Comparison of ENCODE assay signal across 14 cellular contexts in the genomic region with DNA sequence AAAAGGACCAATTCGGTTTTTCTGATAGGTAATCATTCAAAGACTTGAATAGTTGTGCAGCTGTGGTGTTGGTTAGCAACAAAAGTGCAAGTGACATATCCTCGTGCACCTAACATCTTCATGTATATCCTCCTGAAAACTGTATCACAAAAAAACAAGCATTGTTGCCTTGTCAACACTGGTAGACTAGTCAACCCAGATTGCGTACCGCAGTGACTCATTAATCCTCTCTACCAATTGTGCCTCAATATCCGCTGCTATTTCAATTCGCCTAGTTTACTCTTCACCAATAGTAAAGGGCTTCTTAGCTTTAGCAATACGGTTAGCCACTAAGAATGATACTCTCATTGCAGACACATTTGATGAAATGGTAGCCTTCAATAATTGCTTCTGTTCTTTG. TPM values are rescaled to one million over a fixed set of nuclear protein-coding genes. Genes with fewer than 3 reads are reported as not detected.
DNase-seq lines count a peak whose midpoint lies in the region; ATAC-seq and TF ChIP-seq lines count a peak whose summit lies in the region.
"Had no signal": no experiment of that assay in that cellular context is flagged by ENCODE, and none has a peak within 500 bp of the region (broad histone marks: within the 10 kb centered on the region; RNA-seq: fewer than 3 reads in every experiment).

No MANE protein-coding gene starts in this region.

- no peaks in the 10 kb centered on the region for H3K27me3 Mint-ChIP-seq in IgD-negative memory B cell
- H3K27me3 Mint-ChIP-seq in activated T-helper 17 cell treated with anti-CD3 and anti-CD28 coated beads, Interleukin-2, amount 50 U/mL, for 72 hours = no peaks in the 10 kb centered on the region
- H3K27me3 Mint-ChIP-seq in neural crest cell (ENCODE audit: low read depth) = no peaks in the 10 kb centered on the region

- H3K4me1 Mint-ChIP-seq in IgD-negative memory B cell (peaks cover 36 to 41% (median 37%) of the 10 kb centered on the region in 3 donors), neural crest cell (peaks cover 19% of the 10 kb centered on the region)
- H3K4me1 Mint-ChIP-seq in activated T-helper 17 cell treated with anti-CD3 and anti-CD28 coated beads, Interleukin-2, amount 50 U/mL, for 72 hours = peaks cover 32% of the 10 kb centered on the region

- DNase-seq in activated naive CD4-positive, alpha-beta T cell treated with anti-CD3 and anti-CD28 coated beads, Interleukin-2, amount 50 U/mL, for 72 hours (ENCODE audit: low spot score in 2 of 2) = no peak
- DNase-seq in activated naive CD4-positive, alpha-beta T cell (lab: John Stamatoyannopoulos, UW) = no peak
- DNase-seq in neural crest cell (ENCODE audit: low read depth, low spot score) = no peak
- no peak for DNase-seq in NK-92 treated with Interleukin-12 subunit alpha and Interleukin-12 subunit beta, amount 100 ng/mL, for 24 hours (lab: John Stamatoyannopoulos, UW)
- DNase-seq in AG08396 (ENCODE audit: low spot score) = no peak
- DNase-seq: GOT3, IMR-90, pancreas, SIG-M5, tibial artery had no signal

- H3K36me3 Mint-ChIP-seq in activated naive CD4-positive, alpha-beta T cell treated with anti-CD3 and anti-CD28 coated beads, Interleukin-2, amount 50 U/mL, for 72 hours = peaks cover 4% of the 10 kb centered on the region in 2 donors
- H3K36me3 Mint-ChIP-seq in IgD-negative memory B cell = peaks cover 2% of the 10 kb centered on the region
- no peaks in the 10 kb centered on the region for H3K36me3 Mint-ChIP-seq in activated T-helper 17 cell treated with anti-CD3 and anti-CD28 coated beads, Interleukin-2, amount 50 U/mL, for 72 hours (ENCODE audit: low read depth)
- H3K36me3 Mint-ChIP-seq in neural crest cell (ENCODE audit: low read depth) = no peaks in the 10 kb centered on the region

- TF ChIP-seq CTCF in neural crest cell (conservative IDR thresholded peaks at IDR 0.05) = no peak

- peak overlapping the region in 3 of 4 donors; percentile 72 to 83 (median 78) for H3K4me3 Mint-ChIP-seq in IgD-negative memory B cell
- H3K4me3 Mint-ChIP-seq in activated T-helper 17 cell treated with anti-CD3 and anti-CD28 coated beads, Interleukin-2, amount 50 U/mL, for 72 hours = peak overlapping the region; percentile 63
- H3K4me3 Mint-ChIP-seq in neural crest cell = peak overlapping the region; percentile 31

- H3K9me3 Mint-ChIP-seq in activated naive CD4-positive, alpha-beta T cell treated with anti-CD3 and anti-CD28 coated beads, Interleukin-2, amount 50 U/mL, for 72 hours = no peaks in the 10 kb centered on the region
- no peaks in the 10 kb centered on the region for H3K9me3 Mint-ChIP-seq in IgD-negative memory B cell
- no peaks in the 10 kb centered on the region for H3K9me3 Mint-ChIP-seq in activated T-helper 17 cell treated with anti-CD3 and anti-CD28 coated beads, Interleukin-2, amount 50 U/mL, for 72 hours
- no peaks in the 10 kb centered on the region for H3K9me3 Mint-ChIP-seq in neural crest cell

- peak overlapping the region; percentile 39 to 89 for H3K27ac Mint-ChIP-seq in activated naive CD4-positive, alpha-beta T cell treated with anti-CD3 and anti-CD28 coated beads, Interleukin-2, amount 50 U/mL, for 72 hours
- peak overlapping the region; percentile 25 to 90 (median 87) for H3K27ac Mint-ChIP-seq in IgD-negative memory B cell
- H3K27ac Mint-ChIP-seq in activated T-helper 17 cell treated with anti-CD3 and anti-CD28 coated beads, Interleukin-2, amount 50 U/mL, for 72 hours = peak overlapping the region; percentile 96
- H3K27ac Mint-ChIP-seq in neural crest cell (ENCODE audit: unreplicated experiment) = no peak overlapping the region

- peak; percentile 1 to 39 for ATAC-seq in activated naive CD4-positive, alpha-beta T cell treated with anti-CD3 and anti-CD28 coated beads, Interleukin-2, amount 50 U/mL, for 72 hours
- peak; percentile 67 for ATAC-seq in activated T-helper 17 cell treated with anti-CD3 and anti-CD28 coated beads, Interleukin-2, amount 50 U/mL, for 72 hours (replicated peaks)
- ATAC-seq in HG02571 (IDR thresholded peaks at IDR 0.05; ENCODE audit: unreplicated experiment) = no peak
- ATAC-seq: left lobe of liver, pancreas had no signal

RNA-seq across cellular contexts. Expression of gene HHAT, which starts 3.5 kb away (rescaled TPM):
- 1 to 10 TPM in 1 of 2 donors, under 1 TPM in 1; 0.59 to 1.9 TPM for total RNA-seq in activated naive CD4-positive, alpha-beta T cell treated with anti-CD3 and anti-CD28 coated beads, Interleukin-2, amount 50 U/mL, for 72 hours
- 6.3 TPM for polyA plus RNA-seq in IgD-negative memory B cell
- 1 to 10 TPM in 1 of 2 donors, under 1 TPM in 1; 0.58 to 1.3 TPM for total RNA-seq in activated T-helper 17 cell treated with anti-CD3 and anti-CD28 coated beads, Interleukin-2, amount 50 U/mL, for 72 hours
- total RNA-seq in neural crest cell = 5.5 and 6.9 TPM in 2 replicates
